In genomic region chr9:70600479-70600878, GRCh38 we compare ENCODE assay signal across 10 cellular contexts.
DNase-seq lines count a peak whose midpoint lies in the region; ATAC-seq and TF ChIP-seq lines count a peak whose summit lies in the region.
"Had no signal": no experiment of that assay in that cellular context is flagged by ENCODE, and none has a peak within 500 bp of the region (broad histone marks: within the 10 kb centered on the region; RNA-seq: fewer than 3 reads in every experiment).

No MANE protein-coding gene starts in this region.

- H3K27ac ChIP-seq in ascending aorta (peak overlapping the region; percentile 87 to 88), heart right ventricle (peak overlapping the region; percentile 80 to 94 (median 88))

- intact Hi-C loops in ascending aorta (cut with DNase I) (loop anchor here (1.0 to 5.0 kb wide), 4 partner anchors 9 to 548 kb away; partner anchors contain the start of gene SMC5), heart right ventricle (cut with DNase I) (loop anchor here (2.0 to 10.0 kb wide), 15 partner anchors 116 to 628 kb away; partner anchors contain the start of genes KLF9 (in 4 of the 10) and SMC5 (in 2 of the 10)), sciatic nerve (cut with DNase I) (loop anchor here (5.0 to 10.0 kb wide), 3 partner anchors 116 to 258 kb away; no protein-coding TSS in a partner anchor)

- H3K9me3 ChIP-seq in ascending aorta = no peaks in the 10 kb centered on the region
- H3K9me3 ChIP-seq in heart right ventricle = no peaks in the 10 kb centered on the region

- 19 to 30% methylated on average over 1 of the region's 1 CpG for WGBS in heart right ventricle, 2 donors

- H3K27me3 ChIP-seq in ascending aorta (no peaks in the 10 kb centered on the region), heart right ventricle (no peaks in the 10 kb centered on the region)

- ATAC-seq in heart right ventricle = peak in 5 of 8 donors; percentile 3 to 30 (median 10)
- ATAC-seq in sciatic nerve = peak; percentile 5
- ATAC-seq in GM18909 (IDR thresholded peaks at IDR 0.05; ENCODE audit: poor library complexity, unreplicated experiment) = no peak
- no peak for ATAC-seq in GM21576 (IDR thresholded peaks at IDR 0.05; ENCODE audit: unreplicated experiment)

- no peaks in the 10 kb centered on the region for H3K36me3 ChIP-seq in ascending aorta
- no peaks in the 10 kb centered on the region for H3K36me3 ChIP-seq in heart right ventricle

- peak in 1 of 3 experiments; percentile 18 for TF ChIP-seq CTCF in ascending aorta (IDR thresholded peaks at IDR 0.05)
- no peak for TF ChIP-seq CTCF in heart right ventricle (IDR thresholded peaks at IDR 0.05)

- peaks cover 0 to 21% of the 10 kb centered on the region in 2 donors for H3K4me1 ChIP-seq in ascending aorta
- H3K4me1 ChIP-seq in heart right ventricle = peaks cover 6 to 32% (median 29%) of the 10 kb centered on the region in 9 donors

- DNase-seq in G401 (ENCODE audit: low spot score) (peak; percentile 43), ascending aorta (ENCODE audit: low spot score in 2 of 2) (peak in 1 of 2 donors; percentile 79), heart right ventricle (peak in 1 of 2 donors; percentile 48), sciatic nerve (ENCODE audit: low spot score) (no peak), kidney glomerular epithelial cell (lab: John Stamatoyannopoulos, UW) (no peak), activated gamma-delta T cell treated with Interleukin-2 at 50 U/mL for 16 hours (no peak)
- DNase-seq: activated naive CD4-positive, alpha-beta T cell treated with anti-CD3 and anti-CD28 coated beads, Interleukin-2, amount 50 U/mL, for 16 hours; NCI-H2081 had no signal

- in situ Hi-C loops in G401 (cut with HindIII; ENCODE audit: low sequenced_read_pairs) = no loop called here

- peak overlapping the region in 1 of 2 donors; percentile 21 for H3K4me3 ChIP-seq in ascending aorta
- peak overlapping the region in 3 of 10 donors; percentile 32 to 36 (median 34) for H3K4me3 ChIP-seq in heart right ventricle

Comparison
In these comparisons a context has a peak if more than half of its experiments do, and no peak if none do; other contexts are left out.
1. ATAC-seq: peak in heart right ventricle (5 of 8) and sciatic nerve (single experiment); none in GM18909 (single experiment) and GM21576 (single experiment).